In the genomic region with DNA sequence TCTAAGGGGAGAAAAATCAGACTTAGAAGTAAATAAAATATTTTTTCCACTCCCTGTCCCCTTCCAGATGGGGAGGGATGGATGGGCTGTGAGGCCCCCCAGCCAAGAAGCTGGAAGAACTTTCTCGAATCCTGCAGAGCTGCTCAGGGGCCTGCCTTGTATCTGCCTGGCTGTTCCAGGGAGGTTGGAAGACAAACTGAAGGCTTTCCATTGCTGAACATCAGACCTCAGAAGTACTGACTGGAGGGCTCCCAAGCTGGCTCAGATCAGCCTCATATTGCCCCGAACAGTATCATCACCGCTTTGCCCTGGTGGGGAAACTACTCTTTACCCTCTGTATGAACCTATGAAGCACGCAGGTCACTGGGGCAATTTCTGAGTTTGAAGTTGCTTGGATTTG, we compare ENCODE assay signal across 1 cellular context.
TF ChIP-seq lines count a peak whose summit lies in the region.

No MANE protein-coding gene starts in this region.

TF ChIP-seq in HepG2, 621 proteins besides CTCF, POLR2A, EP300 and RAD21:
- TF ChIP-seq E2F2 (CRISPR knock-in tag; IDR thresholded peaks at IDR 0.05; ENCODE audit: borderline replicate concordance) (no peak), HMG20B (CRISPR knock-in tag; conservative IDR thresholded peaks at IDR 0.05) (no peak), ZFP82 (CRISPR knock-in tag; IDR thresholded peaks at IDR 0.05; ENCODE audit: borderline replicate concordance) (no peak), NFIB (CRISPR knock-in tag; IDR thresholded peaks at IDR 0.05; ENCODE audit: borderline replicate concordance) (no peak), TARDBP (CRISPR knock-in tag; IDR thresholded peaks at IDR 0.05) (no peak), MATR3 (CRISPR knock-in tag; IDR thresholded peaks at IDR 0.05) (no peak), JUNB (CRISPR knock-in tag; IDR thresholded peaks at IDR 0.05; ENCODE audit: borderline replicate concordance) (no peak), MAFF (IDR thresholded peaks at IDR 0.05; ENCODE audit: low read depth, low read length) (no peak), ZBTB2 (CRISPR knock-in tag; IDR thresholded peaks at IDR 0.05; ENCODE audit: low read depth) (no peak), HMG20A (CRISPR knock-in tag; IDR thresholded peaks at IDR 0.05; ENCODE audit: borderline replicate concordance) (no peak), NPAS2 (CRISPR knock-in tag; IDR thresholded peaks at IDR 0.05; ENCODE audit: borderline replicate concordance) (no peak), ZNF775 (CRISPR knock-in tag; IDR thresholded peaks at IDR 0.05; ENCODE audit: borderline replicate concordance) (no peak), RNF2 (conservative IDR thresholded peaks at IDR 0.05; ENCODE audit: low read depth) (no peak), MYPOP (CRISPR knock-in tag; IDR thresholded peaks at IDR 0.05) (no peak)
- TF ChIP-seq, protein P1, sequence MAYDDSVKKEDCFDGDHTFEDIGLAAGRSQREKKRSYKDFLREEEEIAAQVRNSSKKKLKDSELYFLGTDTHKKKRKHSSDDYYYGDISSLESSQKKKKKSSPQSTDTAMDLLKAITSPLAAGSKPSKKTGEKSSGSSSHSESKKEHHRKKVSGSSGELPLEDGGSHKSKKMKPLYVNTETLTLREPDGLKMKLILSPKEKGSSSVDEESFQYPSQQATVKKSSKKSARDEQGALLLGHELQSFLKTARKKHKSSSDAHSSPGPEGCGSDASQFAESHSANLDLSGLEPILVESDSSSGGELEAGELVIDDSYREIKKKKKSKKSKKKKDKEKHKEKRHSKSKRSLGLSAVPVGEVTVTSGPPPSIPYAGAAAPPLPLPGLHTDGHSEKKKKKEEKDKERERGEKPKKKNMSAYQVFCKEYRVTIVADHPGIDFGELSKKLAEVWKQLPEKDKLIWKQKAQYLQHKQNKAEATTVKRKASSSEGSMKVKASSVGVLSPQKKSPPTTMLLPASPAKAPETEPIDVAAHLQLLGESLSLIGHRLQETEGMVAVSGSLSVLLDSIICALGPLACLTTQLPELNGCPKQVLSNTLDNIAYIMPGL (CRISPR knock-in tag; IDR thresholded peaks at IDR 0.05; ENCODE audit: borderline replicate concordance in 1 of 2, low read depth in 1 of 2): no peak
- TF ChIP-seq, protein P2, sequence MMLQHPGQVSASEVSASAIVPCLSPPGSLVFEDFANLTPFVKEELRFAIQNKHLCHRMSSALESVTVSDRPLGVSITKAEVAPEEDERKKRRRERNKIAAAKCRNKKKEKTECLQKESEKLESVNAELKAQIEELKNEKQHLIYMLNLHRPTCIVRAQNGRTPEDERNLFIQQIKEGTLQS (CRISPR knock-in tag; IDR thresholded peaks at IDR 0.05): no peak
